ENCODE assay signal across 1 cellular context in genomic region chr3:20008646-20009045, GRCh38.
A peak's percentile ranks its signal among the peaks of the same experiment; 100 is the strongest.
TF ChIP-seq lines count a peak whose summit lies in the region.

No MANE protein-coding gene starts in this region.

TF ChIP-seq in K562, 482 proteins besides CTCF, POLR2A, EP300 and RAD21 (continues in another document):
- TF ChIP-seq, protein P1, sequence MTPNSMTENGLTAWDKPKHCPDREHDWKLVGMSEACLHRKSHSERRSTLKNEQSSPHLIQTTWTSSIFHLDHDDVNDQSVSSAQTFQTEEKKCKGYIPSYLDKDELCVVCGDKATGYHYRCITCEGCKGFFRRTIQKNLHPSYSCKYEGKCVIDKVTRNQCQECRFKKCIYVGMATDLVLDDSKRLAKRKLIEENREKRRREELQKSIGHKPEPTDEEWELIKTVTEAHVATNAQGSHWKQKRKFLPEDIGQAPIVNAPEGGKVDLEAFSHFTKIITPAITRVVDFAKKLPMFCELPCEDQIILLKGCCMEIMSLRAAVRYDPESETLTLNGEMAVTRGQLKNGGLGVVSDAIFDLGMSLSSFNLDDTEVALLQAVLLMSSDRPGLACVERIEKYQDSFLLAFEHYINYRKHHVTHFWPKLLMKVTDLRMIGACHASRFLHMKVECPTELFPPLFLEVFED (CRISPR knock-in tag; conservative IDR thresholded peaks at IDR 0.05): no peak
- TF ChIP-seq PPARD (CRISPR knock-in tag; IDR thresholded peaks at IDR 0.05) (no peak), SFPQ (IDR thresholded peaks at IDR 0.05; ENCODE audit: low read depth, low read length) (no peak), MEIS2 (IDR thresholded peaks at IDR 0.05; ENCODE audit: partially characterized antibody) (peak; percentile 25), ATF7 (IDR thresholded peaks at IDR 0.05) (no peak), HDAC8 (tag; IDR thresholded peaks at IDR 0.05) (no peak), ATF1 (CRISPR knock-in tag; IDR thresholded peaks at IDR 0.05) (no peak), ATF1 (tag; IDR thresholded peaks at IDR 0.05) (no peak), ARID1B (IDR thresholded peaks at IDR 0.05) (peak; percentile 77), MAFK (IDR thresholded peaks at IDR 0.05; ENCODE audit: low read length) (no peak), CBX1 (IDR thresholded peaks at IDR 0.05; ENCODE audit: low read depth) (no peak), KAT7 (CRISPR knock-in tag; IDR thresholded peaks at IDR 0.05; ENCODE audit: borderline replicate concordance) (no peak), ZNF174 (CRISPR knock-in tag; IDR thresholded peaks at IDR 0.05) (no peak), SLC30A9 (CRISPR knock-in tag; IDR thresholded peaks at IDR 0.05) (no peak), TSC22D4 (tag; IDR thresholded peaks at IDR 0.05) (no peak), NFE2 (IDR thresholded peaks at IDR 0.05; ENCODE audit: low read depth) (peak; percentile 37; the same call in 1 of the 2 replicates), SOX6 (IDR thresholded peaks at IDR 0.05) (peak; percentile 43; the same call in 1 of the 2 replicates), HMGN3 (IDR thresholded peaks at IDR 0.05; ENCODE audit: borderline replicate concordance, extremely low read depth, insufficient read length, low read depth, low read length) (no peak), ARID2 (IDR thresholded peaks at IDR 0.05) (no peak), PCBP2 (IDR thresholded peaks at IDR 0.05; ENCODE audit: low read depth, low read length, poor library complexity, severe bottlenecking) (no peak), ARNT (IDR thresholded peaks at IDR 0.05) (no peak), GTF3C2 (IDR thresholded peaks at IDR 0.05; ENCODE audit: borderline replicate concordance, extremely low read depth, insufficient read length) (no peak), CHAMP1 (IDR thresholded peaks at IDR 0.05) (no peak), ZNF354B (CRISPR knock-in tag; IDR thresholded peaks at IDR 0.05) (no peak), ZBTB2 (IDR thresholded peaks at IDR 0.05) (no peak), MTA2 (IDR thresholded peaks at IDR 0.05; ENCODE audit: low read depth) (peak; percentile 43; the same call in 1 of the 2 replicates), CBFA2T3 (IDR thresholded peaks at IDR 0.05) (peak; percentile 67), ETV1 (tag; conservative IDR thresholded peaks at IDR 0.05; ENCODE audit: low read depth) (no peak), PTTG1 (tag; IDR thresholded peaks at IDR 0.05; ENCODE audit: low read depth) (no peak), HDAC1 (IDR thresholded peaks at IDR 0.05) (no peak), HOMEZ (CRISPR knock-in tag; IDR thresholded peaks at IDR 0.05) (no peak), MIER1 (IDR thresholded peaks at IDR 0.05; ENCODE audit: low read depth) (no peak), ASH1L (IDR thresholded peaks at IDR 0.05; ENCODE audit: borderline replicate concordance, low read depth, partially characterized antibody) (no peak), BHLHE40 (IDR thresholded peaks at IDR 0.05; ENCODE audit: low read length) (no peak), NR2C1 (IDR thresholded peaks at IDR 0.05) (no peak), NR2C1 (tag; IDR thresholded peaks at IDR 0.05) (no peak), ZNF384 (IDR thresholded peaks at IDR 0.05; ENCODE audit: low read depth, low read length) (0 out of 2 replicates have a peak, but pooled peaks have one; percentile 10), KDM1A (IDR thresholded peaks at IDR 0.05) (peak in 1 of 2 experiments; percentile 42; a peak in 2 of 4 replicates), ELF2 (CRISPR knock-in tag; IDR thresholded peaks at IDR 0.05) (no peak), RBM25 (IDR thresholded peaks at IDR 0.05; ENCODE audit: low read depth, low read length, severe bottlenecking) (no peak), KDM2B (CRISPR knock-in tag; IDR thresholded peaks at IDR 0.05) (no peak), FIP1L1 (IDR thresholded peaks at IDR 0.05; ENCODE audit: low read depth, low read length, poor library complexity, severe bottlenecking) (no peak), ZC3H4 (CRISPR knock-in tag; IDR thresholded peaks at IDR 0.05; ENCODE audit: borderline replicate concordance) (no peak), PML (IDR thresholded peaks at IDR 0.05; ENCODE audit: low read length) (peak; percentile 64; the same call in 1 of the 2 replicates), RCOR1 (IDR thresholded peaks at IDR 0.05; ENCODE audit: borderline replicate concordance in 1 of 2, low read depth in 2 of 2, low read length in 2 of 2) (no peak), HMGXB4 (CRISPR knock-in tag; IDR thresholded peaks at IDR 0.05) (no peak), STAT5A (IDR thresholded peaks at IDR 0.05; ENCODE audit: borderline replicate concordance, low read length) (0 out of 2 replicates have a peak, but pooled peaks have one; percentile 18), TAL1 (IDR thresholded peaks at IDR 0.05) (peak; percentile 66), NFE2L1 (tag; IDR thresholded peaks at IDR 0.05; ENCODE audit: borderline replicate concordance, low read depth) (no peak), CTBP1 (IDR thresholded peaks at IDR 0.05; ENCODE audit: borderline replicate concordance) (peak; percentile 44; the same call in 1 of the 2 replicates), CEBPG (CRISPR knock-in tag; IDR thresholded peaks at IDR 0.05) (no peak), CEBPG (tag; conservative IDR thresholded peaks at IDR 0.05 in 1 of 2, IDR thresholded peaks at IDR 0.05 in 1 of 2) (no peak), RFX7 (CRISPR knock-in tag; IDR thresholded peaks at IDR 0.05) (no peak), SETDB1 (IDR thresholded peaks at IDR 0.05; ENCODE audit: low read length) (no peak), ZNF717 (CRISPR knock-in tag; IDR thresholded peaks at IDR 0.05) (no peak), SPI1 (IDR thresholded peaks at IDR 0.05; ENCODE audit: borderline replicate concordance, low read depth, low read length) (no peak), TEAD4 (IDR thresholded peaks at IDR 0.05; ENCODE audit: low read length) (peak; percentile 84), TEAD4 (CRISPR knock-in tag; IDR thresholded peaks at IDR 0.05; ENCODE audit: borderline replicate concordance) (no peak), SMARCE1 (IDR thresholded peaks at IDR 0.05) (peak; percentile 71; the same call in 1 of the 2 replicates), TCF3 (CRISPR knock-in tag; IDR thresholded peaks at IDR 0.05) (peak; percentile 43), ZNF165 (CRISPR knock-in tag; IDR thresholded peaks at IDR 0.05; ENCODE audit: borderline replicate concordance) (no peak), TBP (optimal IDR thresholded peaks at IDR 0.05; ENCODE audit: low read depth, low read length) (no peak)
- TF ChIP-seq, protein P2, sequence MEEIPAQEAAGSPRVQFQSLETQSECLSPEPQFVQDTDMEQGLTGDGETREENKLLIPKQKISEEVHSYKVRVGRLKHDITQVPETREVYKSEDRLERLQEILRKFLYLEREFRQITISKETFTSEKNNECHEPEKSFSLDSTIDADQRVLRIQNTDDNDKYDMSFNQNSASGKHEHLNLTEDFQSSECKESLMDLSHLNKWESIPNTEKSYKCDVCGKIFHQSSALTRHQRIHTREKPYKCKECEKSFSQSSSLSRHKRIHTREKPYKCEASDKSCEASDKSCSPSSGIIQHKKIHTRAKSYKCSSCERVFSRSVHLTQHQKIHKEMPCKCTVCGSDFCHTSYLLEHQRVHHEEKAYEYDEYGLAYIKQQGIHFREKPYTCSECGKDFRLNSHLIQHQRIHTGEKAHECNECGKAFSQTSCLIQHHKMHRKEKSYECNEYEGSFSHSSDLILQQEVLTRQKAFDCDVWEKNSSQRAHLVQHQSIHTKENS (CRISPR knock-in tag; IDR thresholded peaks at IDR 0.05): no peak
- TF ChIP-seq, protein P3, sequence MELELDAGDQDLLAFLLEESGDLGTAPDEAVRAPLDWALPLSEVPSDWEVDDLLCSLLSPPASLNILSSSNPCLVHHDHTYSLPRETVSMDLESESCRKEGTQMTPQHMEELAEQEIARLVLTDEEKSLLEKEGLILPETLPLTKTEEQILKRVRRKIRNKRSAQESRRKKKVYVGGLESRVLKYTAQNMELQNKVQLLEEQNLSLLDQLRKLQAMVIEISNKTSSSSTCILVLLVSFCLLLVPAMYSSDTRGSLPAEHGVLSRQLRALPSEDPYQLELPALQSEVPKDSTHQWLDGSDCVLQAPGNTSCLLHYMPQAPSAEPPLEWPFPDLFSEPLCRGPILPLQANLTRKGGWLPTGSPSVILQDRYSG (tag; conservative IDR thresholded peaks at IDR 0.05; ENCODE audit: low read depth): no peak
